21 cellular contexts compared by ENCODE assay signal in genomic region chr1:45876000-45876399, GRCh38.
DNase-seq lines count a peak whose midpoint lies in the region; ATAC-seq and TF ChIP-seq lines count a peak whose summit lies in the region.
"Had no signal": no experiment of that assay in that cellular context is flagged by ENCODE, and none has a peak within 500 bp of the region (broad histone marks: within the 10 kb centered on the region; RNA-seq: fewer than 3 reads in every experiment).

No MANE protein-coding gene starts in this region.

- DNase-seq in NCI-H1694 (lab: John Stamatoyannopoulos, UW) (peak; percentile 11), NCI-H1694 treated with DMSO at 0.1 percent for 48 hours (lab: John Stamatoyannopoulos, UW) (no peak), NCI-H1105 (lab: John Stamatoyannopoulos, UW) (peak; percentile 45), NCI-H510A treated with DMSO at 0.1 percent for 48 hours (lab: John Stamatoyannopoulos, UW) (peak; percentile 74), erythroblast (lab: John Stamatoyannopoulos, UW) (peak; percentile 45), activated gamma-delta T cell (lab: John Stamatoyannopoulos, UW) (no peak)
- no peak for DNase-seq in naive thymus-derived CD8-positive, alpha-beta T cell
- DNase-seq: activated CD4-positive, alpha-beta T cell treated with anti-CD3 and anti-CD28 coated beads for 1 hour; activated naive CD4-positive, alpha-beta T cell treated with anti-CD3 and anti-CD28 coated beads, Interleukin-2, amount 10 ng/mL, durations not matched to agents 7 days and 5 days; body of pancreas; CD4-positive, alpha-beta memory T cell; cortex of kidney; GF-D8; glutamatergic neuron; KG1; stimulated activated naive CD8-positive, alpha-beta T cell treated with anti-CD3 and anti-CD28 coated beads, Interleukin-15, amount 100 ng/mL, for 72 hours; T-helper 2 cell had no signal

- H3K27me3 Mint-ChIP-seq in naive thymus-derived CD8-positive, alpha-beta T cell: peaks cover 0 to 1% (median 0%) of the 10 kb centered on the region in 5 donors
- H3K27me3 Mint-ChIP-seq: activated naive CD4-positive, alpha-beta T cell treated with anti-CD3 and anti-CD28 coated beads, Interleukin-2, amount 10 ng/mL, durations not matched to agents 7 days and 5 days; CD4-positive, alpha-beta memory T cell; stimulated activated naive CD8-positive, alpha-beta T cell treated with anti-CD3 and anti-CD28 coated beads, Interleukin-15, amount 100 ng/mL, for 72 hours had no signal

- no peaks in the 10 kb centered on the region for H3K36me3 Mint-ChIP-seq in naive thymus-derived CD8-positive, alpha-beta T cell
- H3K36me3 Mint-ChIP-seq: activated naive CD4-positive, alpha-beta T cell treated with anti-CD3 and anti-CD28 coated beads, Interleukin-2, amount 10 ng/mL, durations not matched to agents 7 days and 5 days; CD4-positive, alpha-beta memory T cell; mesothelial cell of epicardium had no signal

- no peak overlapping the region for H3K27ac Mint-ChIP-seq in naive thymus-derived CD8-positive, alpha-beta T cell
- H3K27ac Mint-ChIP-seq: activated naive CD4-positive, alpha-beta T cell treated with anti-CD3 and anti-CD28 coated beads, Interleukin-2, amount 10 ng/mL, durations not matched to agents 7 days and 5 days; CD4-positive, alpha-beta memory T cell; mesothelial cell of epicardium; stimulated activated naive CD8-positive, alpha-beta T cell treated with anti-CD3 and anti-CD28 coated beads, Interleukin-15, amount 100 ng/mL, for 72 hours had no signal

- POLR2A ChIA-PET in naive thymus-derived CD8-positive, alpha-beta T cell (lab: Charles Lee): no interaction called here

- no peaks in the 10 kb centered on the region for H3K4me1 Mint-ChIP-seq in naive thymus-derived CD8-positive, alpha-beta T cell
- H3K4me1 Mint-ChIP-seq: activated naive CD4-positive, alpha-beta T cell treated with anti-CD3 and anti-CD28 coated beads, Interleukin-2, amount 10 ng/mL, durations not matched to agents 7 days and 5 days; CD4-positive, alpha-beta memory T cell; stimulated activated naive CD8-positive, alpha-beta T cell treated with anti-CD3 and anti-CD28 coated beads, Interleukin-15, amount 100 ng/mL, for 72 hours had no signal

- H3K9me3 Mint-ChIP-seq in naive thymus-derived CD8-positive, alpha-beta T cell: no peaks in the 10 kb centered on the region
- H3K9me3 Mint-ChIP-seq: activated naive CD4-positive, alpha-beta T cell treated with anti-CD3 and anti-CD28 coated beads, Interleukin-2, amount 10 ng/mL, durations not matched to agents 7 days and 5 days; CD4-positive, alpha-beta memory T cell; mesothelial cell of epicardium; stimulated activated naive CD8-positive, alpha-beta T cell treated with anti-CD3 and anti-CD28 coated beads, Interleukin-15, amount 100 ng/mL, for 72 hours had no signal

- ATAC-seq in naive thymus-derived CD8-positive, alpha-beta T cell: no peak
- ATAC-seq in HG02642 (IDR thresholded peaks at IDR 0.05; ENCODE audit: poor library complexity, unreplicated experiment): no peak
- ATAC-seq: body of pancreas; esophagus mucosa; HCT116; stimulated activated naive CD8-positive, alpha-beta T cell treated with anti-CD3 and anti-CD28 coated beads, Interleukin-15, amount 100 ng/mL, for 72 hours had no signal

- no peak overlapping the region for H3K4me3 Mint-ChIP-seq in naive thymus-derived CD8-positive, alpha-beta T cell
- H3K4me3 Mint-ChIP-seq: activated naive CD4-positive, alpha-beta T cell treated with anti-CD3 and anti-CD28 coated beads, Interleukin-2, amount 10 ng/mL, durations not matched to agents 7 days and 5 days; CD4-positive, alpha-beta memory T cell; mesothelial cell of epicardium; stimulated activated naive CD8-positive, alpha-beta T cell treated with anti-CD3 and anti-CD28 coated beads, Interleukin-15, amount 100 ng/mL, for 72 hours had no signal

- TF ChIP-seq POLR2A in erythroblast (IDR thresholded peaks at IDR 0.05; ENCODE audit: low read length): no peak

Comparison
In these comparisons a context has a peak if more than half of its experiments do, and no peak if none do; other contexts are left out.
1. DNase-seq: peak in NCI-H1694 (single experiment), NCI-H1105 (single experiment), NCI-H510A treated with DMSO at 0.1 percent for 48 hours (single experiment) and erythroblast (2 of 2); none in NCI-H1694 treated with DMSO at 0.1 percent for 48 hours (single experiment), naive thymus-derived CD8-positive, alpha-beta T cell (0 of 10) and activated gamma-delta T cell (single experiment).